In the genomic region with DNA sequence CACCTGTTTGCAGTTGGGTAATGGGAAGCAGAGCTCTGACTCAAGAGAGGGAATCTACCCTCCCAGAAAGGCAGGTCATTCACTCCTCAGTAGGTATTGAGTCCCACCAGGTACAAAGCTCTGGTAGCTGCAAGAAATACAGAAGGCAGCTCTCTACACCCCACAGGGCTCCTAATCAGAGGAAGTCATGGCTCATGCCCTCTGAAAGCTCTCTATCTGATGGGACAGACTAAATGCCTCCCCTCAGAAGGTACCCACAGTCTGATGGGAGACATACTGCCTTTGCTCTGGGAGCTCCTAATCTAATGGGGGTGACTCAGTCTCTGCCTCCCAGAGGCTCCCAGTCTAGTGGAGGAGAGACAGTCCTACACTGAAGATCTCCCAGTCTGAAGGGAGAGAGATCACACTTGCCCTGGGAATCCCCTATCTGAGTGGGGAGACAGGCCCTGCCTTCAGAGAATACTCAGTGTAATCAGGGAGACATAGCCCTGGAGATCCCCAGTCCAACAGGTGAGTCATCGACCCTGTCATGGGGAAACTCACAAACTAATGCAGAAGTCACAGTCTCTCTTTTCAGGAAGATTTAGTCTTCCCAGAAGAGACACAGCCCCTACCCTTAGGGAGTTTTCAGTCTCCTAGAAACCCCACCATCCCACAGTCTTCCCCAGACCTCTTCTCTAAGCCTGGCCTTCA, we compare ENCODE assay signal across 7 cellular contexts. TPM values are rescaled to one million over a fixed set of nuclear protein-coding genes. Genes with fewer than 3 reads are reported as not detected.
DNase-seq lines count a peak whose midpoint lies in the region; ATAC-seq and FAIRE-seq lines count a peak whose summit lies in the region.

No MANE protein-coding gene starts in this region.

- H3K4me1 Mint-ChIP-seq in T-helper 17 cell = peaks cover 5% of the 10 kb centered on the region
- H3K4me1 Mint-ChIP-seq in activated CD8-positive, alpha-beta memory T cell treated with anti-CD3 and anti-CD28 coated beads, Interleukin-2, amount 10 ng/mL, durations not matched to agents 7 days and 5 days = peaks cover 11% of the 10 kb centered on the region

- H3K27ac Mint-ChIP-seq in T-helper 17 cell = no peak overlapping the region
- no peak overlapping the region for H3K27ac Mint-ChIP-seq in activated CD8-positive, alpha-beta memory T cell treated with anti-CD3 and anti-CD28 coated beads, Interleukin-2, amount 10 ng/mL, durations not matched to agents 7 days and 5 days

- H3K4me3 Mint-ChIP-seq in T-helper 17 cell = no peak overlapping the region
- no peak overlapping the region for H3K4me3 Mint-ChIP-seq in activated CD8-positive, alpha-beta memory T cell treated with anti-CD3 and anti-CD28 coated beads, Interleukin-2, amount 10 ng/mL, durations not matched to agents 7 days and 5 days

- ATAC-seq in GM18907 (IDR thresholded peaks at IDR 0.05; ENCODE audit: unreplicated experiment) (peak; percentile 91), HG02759 (IDR thresholded peaks at IDR 0.05; ENCODE audit: unreplicated experiment) (peak; percentile 93), T-helper 17 cell (peak; percentile 78)
- ATAC-seq in activated CD8-positive, alpha-beta memory T cell treated with anti-CD3 and anti-CD28 coated beads, Interleukin-2, amount 10 ng/mL, durations not matched to agents 7 days and 5 days = no peak

- DNase-seq in T-helper 17 cell (no peak), NK-92 (lab: John Stamatoyannopoulos, UW; ENCODE audit: unreplicated experiment) (no peak), frontal cortex (ENCODE audit: low spot score in 2 of 2) (no peak)
- peak; percentile 58 for DNase-seq in stimulated activated CD4-positive, alpha-beta T cell treated with anti-CD3 and anti-CD28 coated beads, Interleukin-15, amount 100 ng/mL, for 24 hours
- no peak for DNase-seq in activated CD8-positive, alpha-beta memory T cell treated with anti-CD3 and anti-CD28 coated beads, Interleukin-2, amount 10 ng/mL, durations not matched to agents 7 days and 5 days

- no peaks in the 10 kb centered on the region for H3K36me3 Mint-ChIP-seq in T-helper 17 cell (ENCODE audit: low read depth)
- H3K36me3 Mint-ChIP-seq in activated CD8-positive, alpha-beta memory T cell treated with anti-CD3 and anti-CD28 coated beads, Interleukin-2, amount 10 ng/mL, durations not matched to agents 7 days and 5 days = no peaks in the 10 kb centered on the region

- H3K27me3 Mint-ChIP-seq in T-helper 17 cell = no peaks in the 10 kb centered on the region
- no peaks in the 10 kb centered on the region for H3K27me3 Mint-ChIP-seq in activated CD8-positive, alpha-beta memory T cell treated with anti-CD3 and anti-CD28 coated beads, Interleukin-2, amount 10 ng/mL, durations not matched to agents 7 days and 5 days

- H3K9me3 Mint-ChIP-seq in activated CD8-positive, alpha-beta memory T cell treated with anti-CD3 and anti-CD28 coated beads, Interleukin-2, amount 10 ng/mL, durations not matched to agents 7 days and 5 days (ENCODE audit: low read depth) = no peaks in the 10 kb centered on the region

- no peak for FAIRE-seq in frontal cortex (lab: Jason Lieb, UNC)

- CTCF ChIA-PET in activated CD8-positive, alpha-beta memory T cell treated with anti-CD3 and anti-CD28 coated beads, Interleukin-2, amount 10 ng/mL, durations not matched to agents 7 days and 5 days (lab: Charles Lee) = interaction anchor here (1.1 to 1.2 kb wide), 2 partner anchors 20 to 86 kb away, joined by 3 to 5 read pairs; no protein-coding TSS in a partner anchor

- no peaks in the 10 kb centered on the region for H3K9me3 ChIP-seq in T-helper 17 cell (ENCODE audit: control insufficient read depth, low read length, poor library complexity, severe bottlenecking)

RNA-seq across cellular contexts. Expression of gene CAMK1G, which starts 23.7 kb away (rescaled TPM):
- not detected for total RNA-seq in T-helper 17 cell
- total RNA-seq in activated CD8-positive, alpha-beta memory T cell treated with anti-CD3 and anti-CD28 coated beads, Interleukin-2, amount 10 ng/mL, durations not matched to agents 7 days and 5 days = not detected
- 2.4 TPM for total RNA-seq in frontal cortex

RNA-seq across cellular contexts. Expression of gene LAMB3, which starts 45.0 kb away (rescaled TPM):
- total RNA-seq in T-helper 17 cell (1 to 10 TPM in 1 of 2 donors, under 1 TPM in 1; 0.37 to 1.1 TPM), frontal cortex (0.82 TPM)
- 1 to 10 TPM; 1.3 to 2.5 TPM for total RNA-seq in activated CD8-positive, alpha-beta memory T cell treated with anti-CD3 and anti-CD28 coated beads, Interleukin-2, amount 10 ng/mL, durations not matched to agents 7 days and 5 days
